1 cellular context compared by ENCODE assay signal in the genomic region with DNA sequence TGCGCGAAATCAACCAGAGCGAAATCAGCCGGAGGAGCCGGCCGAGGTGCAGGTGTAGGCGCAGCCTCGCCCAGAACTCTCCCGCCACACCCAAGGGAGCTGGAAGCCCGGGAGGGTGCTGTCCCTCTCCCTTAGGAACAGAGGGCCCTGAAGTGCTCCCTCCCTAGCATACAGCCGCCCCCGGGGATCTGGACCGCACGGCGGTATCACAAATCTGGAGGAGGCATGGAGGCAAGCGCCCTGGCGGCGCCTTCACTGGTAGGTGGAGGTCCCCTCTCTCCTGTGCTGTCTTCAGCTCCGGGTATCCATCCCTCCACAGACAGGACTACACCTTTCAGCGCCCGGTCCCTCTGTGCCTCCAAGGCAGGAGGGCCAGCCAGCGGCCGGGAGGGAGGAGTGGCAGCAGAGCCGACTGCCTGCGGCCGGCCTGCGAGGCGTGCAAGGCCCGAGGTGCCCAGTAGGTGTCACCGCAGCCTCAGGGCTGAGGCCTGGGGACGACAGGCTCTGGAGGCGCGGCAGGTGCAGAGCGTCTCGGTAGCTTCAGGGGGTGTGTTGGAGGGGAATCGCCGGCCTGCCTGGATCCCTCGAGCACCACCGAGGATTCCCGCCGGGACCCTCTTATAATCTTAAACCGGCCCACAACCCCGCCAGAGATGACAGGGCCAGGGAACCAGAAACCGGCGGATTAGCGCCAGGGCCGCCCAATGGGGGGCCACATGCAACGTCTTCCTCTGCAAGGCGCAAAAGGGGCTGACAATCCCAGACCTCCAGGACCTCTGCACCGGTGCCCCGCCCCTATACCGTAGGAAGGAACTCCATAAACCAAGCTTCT.
A peak's percentile ranks its signal among the peaks of the same experiment; 100 is the strongest.
TF ChIP-seq lines count a peak whose summit lies in the region.

No MANE protein-coding gene starts in this region.

TF ChIP-seq in HepG2, 621 proteins besides CTCF, POLR2A, EP300 and RAD21 (continued from another document and continues in another):
- TF ChIP-seq, protein P1, sequence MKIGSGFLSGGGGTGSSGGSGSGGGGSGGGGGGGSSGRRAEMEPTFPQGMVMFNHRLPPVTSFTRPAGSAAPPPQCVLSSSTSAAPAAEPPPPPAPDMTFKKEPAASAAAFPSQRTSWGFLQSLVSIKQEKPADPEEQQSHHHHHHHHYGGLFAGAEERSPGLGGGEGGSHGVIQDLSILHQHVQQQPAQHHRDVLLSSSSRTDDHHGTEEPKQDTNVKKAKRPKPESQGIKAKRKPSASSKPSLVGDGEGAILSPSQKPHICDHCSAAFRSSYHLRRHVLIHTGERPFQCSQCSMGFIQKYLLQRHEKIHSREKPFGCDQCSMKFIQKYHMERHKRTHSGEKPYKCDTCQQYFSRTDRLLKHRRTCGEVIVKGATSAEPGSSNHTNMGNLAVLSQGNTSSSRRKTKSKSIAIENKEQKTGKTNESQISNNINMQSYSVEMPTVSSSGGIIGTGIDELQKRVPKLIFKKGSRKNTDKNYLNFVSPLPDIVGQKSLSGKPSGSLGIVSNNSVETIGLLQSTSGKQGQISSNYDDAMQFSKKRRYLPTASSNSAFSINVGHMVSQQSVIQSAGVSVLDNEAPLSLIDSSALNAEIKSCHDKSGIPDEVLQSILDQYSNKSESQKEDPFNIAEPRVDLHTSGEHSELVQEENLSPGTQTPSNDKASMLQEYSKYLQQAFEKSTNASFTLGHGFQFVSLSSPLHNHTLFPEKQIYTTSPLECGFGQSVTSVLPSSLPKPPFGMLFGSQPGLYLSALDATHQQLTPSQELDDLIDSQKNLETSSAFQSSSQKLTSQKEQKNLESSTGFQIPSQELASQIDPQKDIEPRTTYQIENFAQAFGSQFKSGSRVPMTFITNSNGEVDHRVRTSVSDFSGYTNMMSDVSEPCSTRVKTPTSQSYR (CRISPR knock-in tag; IDR thresholded peaks at IDR 0.05; ENCODE audit: borderline replicate concordance): no peak
- TF ChIP-seq, protein P2, sequence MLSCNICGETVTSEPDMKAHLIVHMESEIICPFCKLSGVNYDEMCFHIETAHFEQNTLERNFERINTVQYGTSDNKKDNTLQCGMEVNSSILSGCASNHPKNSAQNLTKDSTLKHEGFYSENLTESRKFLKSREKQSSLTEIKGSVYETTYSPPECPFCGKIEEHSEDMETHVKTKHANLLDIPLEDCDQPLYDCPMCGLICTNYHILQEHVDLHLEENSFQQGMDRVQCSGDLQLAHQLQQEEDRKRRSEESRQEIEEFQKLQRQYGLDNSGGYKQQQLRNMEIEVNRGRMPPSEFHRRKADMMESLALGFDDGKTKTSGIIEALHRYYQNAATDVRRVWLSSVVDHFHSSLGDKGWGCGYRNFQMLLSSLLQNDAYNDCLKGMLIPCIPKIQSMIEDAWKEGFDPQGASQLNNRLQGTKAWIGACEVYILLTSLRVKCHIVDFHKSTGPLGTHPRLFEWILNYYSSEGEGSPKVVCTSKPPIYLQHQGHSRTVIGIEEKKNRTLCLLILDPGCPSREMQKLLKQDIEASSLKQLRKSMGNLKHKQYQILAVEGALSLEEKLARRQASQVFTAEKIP (CRISPR knock-in tag; IDR thresholded peaks at IDR 0.05; ENCODE audit: borderline replicate concordance): no peak
- no peak for TF ChIP-seq ZNF296 (CRISPR knock-in tag; conservative IDR thresholded peaks at IDR 0.05)
- TF ChIP-seq MTA1 (CRISPR knock-in tag; IDR thresholded peaks at IDR 0.05; ENCODE audit: borderline replicate concordance): no peak
- TF ChIP-seq BORCS8-MEF2B (CRISPR knock-in tag; IDR thresholded peaks at IDR 0.05): peak; percentile 73
- no peak for TF ChIP-seq EHMT2 (IDR thresholded peaks at IDR 0.05; ENCODE audit: borderline replicate concordance, low read depth, low read length)
- no peak; the same call in 1 of the 2 replicates for TF ChIP-seq KDM5B (CRISPR knock-in tag; IDR thresholded peaks at IDR 0.05; ENCODE audit: borderline replicate concordance)
- TF ChIP-seq KDM4B (CRISPR knock-in tag; IDR thresholded peaks at IDR 0.05): peak; percentile 81; the same call in 1 of the 2 replicates
- TF ChIP-seq, protein P3, sequence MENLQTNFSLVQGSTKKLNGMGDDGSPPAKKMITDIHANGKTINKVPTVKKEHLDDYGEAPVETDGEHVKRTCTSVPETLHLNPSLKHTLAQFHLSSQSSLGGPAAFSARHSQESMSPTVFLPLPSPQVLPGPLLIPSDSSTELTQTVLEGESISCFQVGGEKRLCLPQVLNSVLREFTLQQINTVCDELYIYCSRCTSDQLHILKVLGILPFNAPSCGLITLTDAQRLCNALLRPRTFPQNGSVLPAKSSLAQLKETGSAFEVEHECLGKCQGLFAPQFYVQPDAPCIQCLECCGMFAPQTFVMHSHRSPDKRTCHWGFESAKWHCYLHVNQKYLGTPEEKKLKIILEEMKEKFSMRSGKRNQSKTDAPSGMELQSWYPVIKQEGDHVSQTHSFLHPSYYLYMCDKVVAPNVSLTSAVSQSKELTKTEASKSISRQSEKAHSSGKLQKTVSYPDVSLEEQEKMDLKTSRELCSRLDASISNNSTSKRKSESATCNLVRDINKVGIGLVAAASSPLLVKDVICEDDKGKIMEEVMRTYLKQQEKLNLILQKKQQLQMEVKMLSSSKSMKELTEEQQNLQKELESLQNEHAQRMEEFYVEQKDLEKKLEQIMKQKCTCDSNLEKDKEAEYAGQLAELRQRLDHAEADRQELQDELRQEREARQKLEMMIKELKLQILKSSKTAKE (CRISPR knock-in tag; IDR thresholded peaks at IDR 0.05; ENCODE audit: borderline replicate concordance): no peak
- no peak for TF ChIP-seq RORA (CRISPR knock-in tag; IDR thresholded peaks at IDR 0.05)
- no peak for TF ChIP-seq HCFC1 (IDR thresholded peaks at IDR 0.05; ENCODE audit: low read depth, low read length)
- TF ChIP-seq, protein P4, sequence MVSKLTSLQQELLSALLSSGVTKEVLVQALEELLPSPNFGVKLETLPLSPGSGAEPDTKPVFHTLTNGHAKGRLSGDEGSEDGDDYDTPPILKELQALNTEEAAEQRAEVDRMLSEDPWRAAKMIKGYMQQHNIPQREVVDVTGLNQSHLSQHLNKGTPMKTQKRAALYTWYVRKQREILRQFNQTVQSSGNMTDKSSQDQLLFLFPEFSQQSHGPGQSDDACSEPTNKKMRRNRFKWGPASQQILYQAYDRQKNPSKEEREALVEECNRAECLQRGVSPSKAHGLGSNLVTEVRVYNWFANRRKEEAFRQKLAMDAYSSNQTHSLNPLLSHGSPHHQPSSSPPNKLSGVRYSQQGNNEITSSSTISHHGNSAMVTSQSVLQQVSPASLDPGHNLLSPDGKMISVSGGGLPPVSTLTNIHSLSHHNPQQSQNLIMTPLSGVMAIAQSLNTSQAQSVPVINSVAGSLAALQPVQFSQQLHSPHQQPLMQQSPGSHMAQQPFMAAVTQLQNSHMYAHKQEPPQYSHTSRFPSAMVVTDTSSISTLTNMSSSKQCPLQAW (CRISPR knock-in tag; IDR thresholded peaks at IDR 0.05): peak; percentile 75; the same call in 1 of the 2 replicates
- TF ChIP-seq SP2 (CRISPR knock-in tag; IDR thresholded peaks at IDR 0.05): no peak
- TF ChIP-seq TEAD2 (CRISPR knock-in tag; IDR thresholded peaks at IDR 0.05): no peak
- TF ChIP-seq ISL2 (CRISPR knock-in tag; IDR thresholded peaks at IDR 0.05): peak; percentile 74; the same call in 1 of the 2 replicates
- TF ChIP-seq NAIF1 (CRISPR knock-in tag; IDR thresholded peaks at IDR 0.05; ENCODE audit: borderline replicate concordance): no peak
- TF ChIP-seq ZNF703 (CRISPR knock-in tag; IDR thresholded peaks at IDR 0.05; ENCODE audit: borderline replicate concordance): no peak
- TF ChIP-seq, protein P5, sequence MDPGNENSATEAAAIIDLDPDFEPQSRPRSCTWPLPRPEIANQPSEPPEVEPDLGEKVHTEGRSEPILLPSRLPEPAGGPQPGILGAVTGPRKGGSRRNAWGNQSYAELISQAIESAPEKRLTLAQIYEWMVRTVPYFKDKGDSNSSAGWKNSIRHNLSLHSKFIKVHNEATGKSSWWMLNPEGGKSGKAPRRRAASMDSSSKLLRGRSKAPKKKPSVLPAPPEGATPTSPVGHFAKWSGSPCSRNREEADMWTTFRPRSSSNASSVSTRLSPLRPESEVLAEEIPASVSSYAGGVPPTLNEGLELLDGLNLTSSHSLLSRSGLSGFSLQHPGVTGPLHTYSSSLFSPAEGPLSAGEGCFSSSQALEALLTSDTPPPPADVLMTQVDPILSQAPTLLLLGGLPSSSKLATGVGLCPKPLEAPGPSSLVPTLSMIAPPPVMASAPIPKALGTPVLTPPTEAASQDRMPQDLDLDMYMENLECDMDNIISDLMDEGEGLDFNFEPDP (CRISPR knock-in tag; conservative IDR thresholded peaks at IDR 0.05): no peak
- no peak for TF ChIP-seq RBAK (CRISPR knock-in tag; IDR thresholded peaks at IDR 0.05)
- peak; percentile 29; the same call in 1 of the 2 replicates for TF ChIP-seq ZNF670 (CRISPR knock-in tag; IDR thresholded peaks at IDR 0.05; ENCODE audit: borderline replicate concordance)
- 0 out of 2 replicates have a peak, but pooled peaks have one; percentile 25 for TF ChIP-seq KDM1A (CRISPR knock-in tag; IDR thresholded peaks at IDR 0.05)
- TF ChIP-seq ZNF20 (CRISPR knock-in tag; IDR thresholded peaks at IDR 0.05): no peak
- no peak for TF ChIP-seq MED13 (CRISPR knock-in tag; IDR thresholded peaks at IDR 0.05)
- TF ChIP-seq PHF8 (CRISPR knock-in tag; IDR thresholded peaks at IDR 0.05): no peak
- no peak for TF ChIP-seq ZBTB1 (CRISPR knock-in tag; IDR thresholded peaks at IDR 0.05; ENCODE audit: borderline replicate concordance)
- TF ChIP-seq, protein P6, sequence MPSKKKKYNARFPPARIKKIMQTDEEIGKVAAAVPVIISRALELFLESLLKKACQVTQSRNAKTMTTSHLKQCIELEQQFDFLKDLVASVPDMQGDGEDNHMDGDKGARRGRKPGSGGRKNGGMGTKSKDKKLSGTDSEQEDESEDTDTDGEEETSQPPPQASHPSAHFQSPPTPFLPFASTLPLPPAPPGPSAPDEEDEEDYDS (CRISPR knock-in tag; IDR thresholded peaks at IDR 0.05): 0 out of 2 replicates have a peak, but pooled peaks have one; percentile 25
- no peak for TF ChIP-seq ZNF430 (CRISPR knock-in tag; IDR thresholded peaks at IDR 0.05)
- TF ChIP-seq SOX13 (IDR thresholded peaks at IDR 0.05): no peak
- TF ChIP-seq SOX13 (CRISPR knock-in tag; conservative IDR thresholded peaks at IDR 0.05 in 1 of 2, IDR thresholded peaks at IDR 0.05 in 1 of 2): peak; percentile 52 to 71; a peak in 1 of 4 replicates
- no peak for TF ChIP-seq NR2C2 (CRISPR knock-in tag; IDR thresholded peaks at IDR 0.05; ENCODE audit: borderline replicate concordance)
- TF ChIP-seq IKZF1 (IDR thresholded peaks at IDR 0.05): no peak
- no peak for TF ChIP-seq CBX5 (CRISPR knock-in tag; IDR thresholded peaks at IDR 0.05; ENCODE audit: borderline replicate concordance)
- TF ChIP-seq ERF (CRISPR knock-in tag; IDR thresholded peaks at IDR 0.05): peak; percentile 78
- TF ChIP-seq, protein P7, sequence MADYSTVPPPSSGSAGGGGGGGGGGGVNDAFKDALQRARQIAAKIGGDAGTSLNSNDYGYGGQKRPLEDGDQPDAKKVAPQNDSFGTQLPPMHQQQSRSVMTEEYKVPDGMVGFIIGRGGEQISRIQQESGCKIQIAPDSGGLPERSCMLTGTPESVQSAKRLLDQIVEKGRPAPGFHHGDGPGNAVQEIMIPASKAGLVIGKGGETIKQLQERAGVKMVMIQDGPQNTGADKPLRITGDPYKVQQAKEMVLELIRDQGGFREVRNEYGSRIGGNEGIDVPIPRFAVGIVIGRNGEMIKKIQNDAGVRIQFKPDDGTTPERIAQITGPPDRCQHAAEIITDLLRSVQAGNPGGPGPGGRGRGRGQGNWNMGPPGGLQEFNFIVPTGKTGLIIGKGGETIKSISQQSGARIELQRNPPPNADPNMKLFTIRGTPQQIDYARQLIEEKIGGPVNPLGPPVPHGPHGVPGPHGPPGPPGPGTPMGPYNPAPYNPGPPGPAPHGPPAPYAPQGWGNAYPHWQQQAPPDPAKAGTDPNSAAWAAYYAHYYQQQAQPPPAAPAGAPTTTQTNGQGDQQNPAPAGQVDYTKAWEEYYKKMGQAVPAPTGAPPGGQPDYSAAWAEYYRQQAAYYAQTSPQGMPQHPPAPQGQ (CRISPR knock-in tag; IDR thresholded peaks at IDR 0.05; ENCODE audit: borderline replicate concordance): no peak
- TF ChIP-seq, protein P8, sequence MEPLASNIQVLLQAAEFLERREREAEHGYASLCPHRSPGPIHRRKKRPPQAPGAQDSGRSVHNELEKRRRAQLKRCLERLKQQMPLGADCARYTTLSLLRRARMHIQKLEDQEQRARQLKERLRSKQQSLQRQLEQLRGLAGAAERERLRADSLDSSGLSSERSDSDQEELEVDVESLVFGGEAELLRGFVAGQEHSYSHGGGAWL (CRISPR knock-in tag; IDR thresholded peaks at IDR 0.05): no peak; the same call in 1 of the 2 replicates
- TF ChIP-seq KLF6 (CRISPR knock-in tag; IDR thresholded peaks at IDR 0.05): peak; percentile 37; the same call in 1 of the 2 replicates
- TF ChIP-seq, protein P9, sequence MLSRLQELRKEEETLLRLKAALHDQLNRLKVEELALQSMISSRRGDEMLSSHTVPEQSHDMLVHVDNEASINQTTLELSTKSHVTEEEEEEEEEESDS (CRISPR knock-in tag; IDR thresholded peaks at IDR 0.05; ENCODE audit: borderline replicate concordance): no peak
- TF ChIP-seq ARID2 (CRISPR knock-in tag; IDR thresholded peaks at IDR 0.05; ENCODE audit: borderline replicate concordance): no peak
- TF ChIP-seq, protein P10, sequence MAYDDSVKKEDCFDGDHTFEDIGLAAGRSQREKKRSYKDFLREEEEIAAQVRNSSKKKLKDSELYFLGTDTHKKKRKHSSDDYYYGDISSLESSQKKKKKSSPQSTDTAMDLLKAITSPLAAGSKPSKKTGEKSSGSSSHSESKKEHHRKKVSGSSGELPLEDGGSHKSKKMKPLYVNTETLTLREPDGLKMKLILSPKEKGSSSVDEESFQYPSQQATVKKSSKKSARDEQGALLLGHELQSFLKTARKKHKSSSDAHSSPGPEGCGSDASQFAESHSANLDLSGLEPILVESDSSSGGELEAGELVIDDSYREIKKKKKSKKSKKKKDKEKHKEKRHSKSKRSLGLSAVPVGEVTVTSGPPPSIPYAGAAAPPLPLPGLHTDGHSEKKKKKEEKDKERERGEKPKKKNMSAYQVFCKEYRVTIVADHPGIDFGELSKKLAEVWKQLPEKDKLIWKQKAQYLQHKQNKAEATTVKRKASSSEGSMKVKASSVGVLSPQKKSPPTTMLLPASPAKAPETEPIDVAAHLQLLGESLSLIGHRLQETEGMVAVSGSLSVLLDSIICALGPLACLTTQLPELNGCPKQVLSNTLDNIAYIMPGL (CRISPR knock-in tag; IDR thresholded peaks at IDR 0.05; ENCODE audit: borderline replicate concordance in 1 of 2, low read depth in 1 of 2): peak in 1 of 2 experiments; percentile 89; a peak in 3 of 4 replicates
- TF ChIP-seq GABPB1 (CRISPR knock-in tag; IDR thresholded peaks at IDR 0.05): peak; percentile 64
- peak; percentile 63; the same call in 1 of the 2 replicates for TF ChIP-seq MYC (CRISPR knock-in tag; IDR thresholded peaks at IDR 0.05; ENCODE audit: borderline replicate concordance)
- no peak; the same call in 1 of the 2 replicates for TF ChIP-seq KMT2A (CRISPR knock-in tag; IDR thresholded peaks at IDR 0.05)
- TF ChIP-seq KLF11 (CRISPR knock-in tag; IDR thresholded peaks at IDR 0.05): no peak
- no peak for TF ChIP-seq ZKSCAN5 (CRISPR knock-in tag; IDR thresholded peaks at IDR 0.05)
- no peak for TF ChIP-seq ZSCAN22 (CRISPR knock-in tag; IDR thresholded peaks at IDR 0.05)
